Comparison of ENCODE assay signal across 8 cellular contexts in the genomic region with DNA sequence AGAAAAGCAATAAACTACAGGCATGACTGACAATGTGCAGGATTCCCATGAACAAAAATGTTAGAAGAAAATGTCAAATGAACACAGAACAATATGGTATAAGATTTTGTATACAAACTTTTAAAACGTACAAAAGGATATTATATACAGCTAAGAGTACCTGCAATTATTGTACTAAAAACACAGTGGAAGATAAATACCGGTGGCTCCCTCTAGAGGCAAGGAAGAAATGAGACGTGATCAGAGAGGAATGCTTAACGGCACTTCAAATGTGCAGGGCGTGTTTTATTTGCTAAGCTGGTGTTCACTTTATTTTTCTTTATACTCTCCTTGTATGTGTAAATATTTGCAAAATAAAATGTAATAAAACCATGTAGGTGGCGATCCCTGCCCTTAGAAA.
A peak's percentile ranks its signal among the peaks of the same experiment; 100 is the strongest.
DNase-seq lines count a peak whose midpoint lies in the region; ATAC-seq and TF ChIP-seq lines count a peak whose summit lies in the region.

No MANE protein-coding gene starts in this region.

- no peaks in the 10 kb centered on the region for H3K36me3 ChIP-seq in brain microvascular endothelial cell (replicated peaks)

- DNase-seq in NCI-H2171 treated with DMSO at 0.1 percent for 48 hours (lab: John Stamatoyannopoulos, UW) (peak; percentile 16), NCI-H2171 (lab: John Stamatoyannopoulos, UW) (no peak), HL-60 (ENCODE audit: low read depth in 1 of 2, low spot score in 1 of 2) (peak; percentile 35 to 75), RWPE1 (ENCODE audit: low spot score) (peak; percentile 23), brain microvascular endothelial cell (peak; percentile 52), left kidney (ENCODE audit: low read depth, low spot score) (peak; percentile 65)
- peak; percentile 13 for DNase-seq in stimulated activated naive CD4-positive, alpha-beta T cell treated with Interleukin-2 at 50 U/mL for 16 hours (lab: John Stamatoyannopoulos, UW)

- ATAC-seq in GM19324 (IDR thresholded peaks at IDR 0.05; ENCODE audit: low FRiP score, unreplicated experiment) = no peak

- H3K4me3 ChIP-seq in HL-60 (replicated peaks; ENCODE audit: insufficient read depth, low read length) = no peak overlapping the region
- H3K4me3 ChIP-seq in brain microvascular endothelial cell (ENCODE audit: low read depth, low read length) = no peak overlapping the region

- H3K27me3 ChIP-seq in HL-60 (ENCODE audit: insufficient read depth, poor library complexity, severe bottlenecking) (no peaks in the 10 kb centered on the region), brain microvascular endothelial cell (replicated peaks) (no peaks in the 10 kb centered on the region)

- H3K27ac ChIP-seq in HL-60 (replicated peaks) = no peak overlapping the region
- no peak overlapping the region for H3K27ac ChIP-seq in RWPE1
- H3K27ac ChIP-seq in brain microvascular endothelial cell = no peak overlapping the region

- peak; percentile 59 for TF ChIP-seq CTCF in HL-60 (IDR thresholded peaks at IDR 0.05; ENCODE audit: insufficient read depth, low read length)
- peak; percentile 59 for TF ChIP-seq CTCF in RWPE1 (conservative IDR thresholded peaks at IDR 0.05; ENCODE audit: low read depth)
- TF ChIP-seq CTCF in brain microvascular endothelial cell (IDR thresholded peaks at IDR 0.05; ENCODE audit: low read depth, low read length, missing control alignments) = peak; percentile 70

- CTCF ChIA-PET in RWPE1 (lab: Yijun Ruan, JAX) = interaction anchor here (0.6 to 1.1 kb wide), 9 partner anchors 10 to 431 kb away, joined by 3 to 9 read pairs (median 3); no protein-coding TSS in a partner anchor

- in situ Hi-C loops in brain microvascular endothelial cell (cut with HindIII; ENCODE audit: low pct_ligation_motif_present, low sequenced_read_pairs) = no loop called here

- POLR2A ChIA-PET in RWPE1 (lab: Yijun Ruan, JAX; ENCODE audit: low non-redundant PET) = no interaction called here
